In the genomic region with DNA sequence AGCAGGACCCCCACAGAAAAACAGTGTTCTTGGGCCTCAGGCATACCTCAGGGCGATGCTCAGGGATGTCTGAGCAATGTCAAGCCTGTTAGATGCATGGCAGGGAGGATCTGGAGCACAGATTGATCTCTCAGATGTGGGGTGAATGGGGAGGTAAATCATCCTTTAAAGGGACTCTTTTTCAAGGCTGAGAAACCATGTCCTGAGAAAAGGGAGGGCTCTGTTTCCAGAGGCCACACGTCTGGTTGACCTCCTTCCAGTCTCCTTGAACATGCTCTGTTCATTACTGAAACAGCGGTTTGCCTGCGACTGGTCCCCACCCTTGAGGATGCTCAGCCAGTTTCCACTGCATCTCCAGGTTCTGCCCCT, we compare ENCODE assay signal across 13 cellular contexts.
DNase-seq lines count a peak whose midpoint lies in the region; ATAC-seq and TF ChIP-seq lines count a peak whose summit lies in the region.
"Had no signal": no experiment of that assay in that cellular context is flagged by ENCODE, and none has a peak within 500 bp of the region (broad histone marks: within the 10 kb centered on the region; RNA-seq: fewer than 3 reads in every experiment).

No MANE protein-coding gene starts in this region.

- H3K18ac ChIP-seq in trophoblast cell (ENCODE audit: low read length): no peak overlapping the region

- peak overlapping the region in 10 of 11 experiments; percentile 38 to 81 (median 71); a peak in 18 of 22 replicates for H3K9ac ChIP-seq in BLaER1 treated with 17β-estradiol and CSF1 and Interleukin-3, amounts not matched to agents 10 nM and 100 nM
- no peak overlapping the region for H3K9ac ChIP-seq in PC-3 (ENCODE audit: low read length)
- H3K9ac ChIP-seq in fibroblast of lung (ENCODE audit: insufficient read depth, low read length): no peak overlapping the region
- H3K9ac ChIP-seq in trophoblast cell (ENCODE audit: low read length): no peak overlapping the region

- CTCF ChIA-PET in PC-3 (lab: Charles Lee): no interaction called here

- no peaks in the 10 kb centered on the region for H3K9me2 ChIP-seq in PC-3 (replicated peaks; ENCODE audit: low read length)

- no peak overlapping the region for H3K4ac ChIP-seq in trophoblast cell (ENCODE audit: low read depth, low read length)

- H4K8ac ChIP-seq in trophoblast cell (ENCODE audit: low read depth, low read length): peak overlapping the region; percentile 8

- H3K14ac ChIP-seq in trophoblast cell (ENCODE audit: low read length): no peak overlapping the region

- peak overlapping the region; percentile 73 to 95 (median 87) for H3K4me2 ChIP-seq in BLaER1 treated with 17β-estradiol and CSF1 and Interleukin-3, amounts not matched to agents 10 nM and 100 nM
- no peak overlapping the region for H3K4me2 ChIP-seq in PC-3 (ENCODE audit: low read length)
- H3K4me2 ChIP-seq in fibroblast of lung (ENCODE audit: extremely low read depth, insufficient read depth, low read length): no peak overlapping the region
- no peak overlapping the region for H3K4me2 ChIP-seq in trophoblast cell (ENCODE audit: low read length)

- no peak overlapping the region for H4K91ac ChIP-seq in trophoblast cell (ENCODE audit: low read depth, low read length)

- peak overlapping the region in 1 of 10 experiments; percentile 31; a peak in 1 of 20 replicates for H3K4me3 ChIP-seq in BLaER1 treated with 17β-estradiol and CSF1 and Interleukin-3, amounts not matched to agents 10 nM and 100 nM
- no peak overlapping the region for H3K4me3 ChIP-seq in PC-3 (ENCODE audit: low read length)
- no peak overlapping the region for H3K4me3 ChIP-seq in fibroblast of lung (replicated peaks in 1 of 4; ENCODE audit: control extremely low read depth in 1 of 4, insufficient read depth in 1 of 4, low read depth in 3 of 4, low read length in 4 of 4)
- no peak overlapping the region for H3K4me3 ChIP-seq in trophoblast cell (ENCODE audit: low read depth, low read length)

- H2AFZ ChIP-seq in PC-3 (ENCODE audit: low read length) (no peak overlapping the region), fibroblast of lung (ENCODE audit: low read length) (no peak overlapping the region), trophoblast cell (ENCODE audit: insufficient read depth, low read length, poor library complexity) (no peak overlapping the region)

- TF ChIP-seq CTCF in PC-3 (conservative IDR thresholded peaks at IDR 0.05; ENCODE audit: low read depth, low read length) (no peak), fibroblast of lung (conservative IDR thresholded peaks at IDR 0.05 in 1 of 2, IDR thresholded peaks at IDR 0.05 in 1 of 2; ENCODE audit: low read depth in 1 of 2, low read length in 2 of 2) (no peak)

- no peaks in the 10 kb centered on the region for H3F3A ChIP-seq in PC-3 (ENCODE audit: low read length, unreplicated experiment)

- BruUV-seq in PC-3 (replicated peaks; lab: Mats Ljungman, UMichigan): no TSS peak

- H4K20me1 ChIP-seq in BLaER1 treated with 17β-estradiol and CSF1 and Interleukin-3, amounts not matched to agents 10 nM and 100 nM: peaks cover 0 to 8% (median 0%) of the 10 kb centered on the region in 11 experiments; a peak in 1 of 22 replicates
- H4K20me1 ChIP-seq in PC-3 (ENCODE audit: low read length) (no peaks in the 10 kb centered on the region), fibroblast of lung (ENCODE audit: control insufficient read depth, extremely low read depth, insufficient read depth, low read length) (no peaks in the 10 kb centered on the region)

- H2BK12ac ChIP-seq in trophoblast cell (ENCODE audit: low read length): peak overlapping the region; percentile 25

- DNase-seq in PC-3 (no peak), fibroblast of lung (ENCODE audit: low read depth in 2 of 2) (no peak), trophoblast cell (no peak), nucleus accumbens (lab: John Stamatoyannopoulos, UW) (no peak)
- DNase-seq: activated gamma-delta T cell treated with Interleukin-2 at 50 U/mL for 16 hours; NCI-H2081 treated with DMSO at 0.1 percent for 48 hours; stimulated activated CD4-positive, alpha-beta T cell treated with anti-CD3 and anti-CD28 coated beads, Interleukin-4, amount 100 ng/mL, for 1 hour; stimulated activated naive B cell treated with anti-CD40 and anti-IgM and Interleukin-4, amounts not matched to agents 10 μg/mL and 1 μg/mL and 100 μg/mL, for 72 hours had no signal

- H2AK5ac ChIP-seq in trophoblast cell (ENCODE audit: low read length): no peak overlapping the region

- peaks cover 8% of the 10 kb centered on the region for H3K79me1 ChIP-seq in trophoblast cell (ENCODE audit: low read length)

- H3K27me3 ChIP-seq in BLaER1 treated with 17β-estradiol and CSF1 and Interleukin-3, amounts not matched to agents 10 nM and 100 nM: no peaks in the 10 kb centered on the region
- H3K27me3 ChIP-seq in PC-3 (ENCODE audit: low read length) (no peaks in the 10 kb centered on the region), fibroblast of lung (ENCODE audit: control insufficient read depth, insufficient read depth, low read length) (no peaks in the 10 kb centered on the region), trophoblast cell (ENCODE audit: insufficient read depth, low read length) (no peaks in the 10 kb centered on the region)

- no peak overlapping the region for H3K23ac ChIP-seq in trophoblast cell (ENCODE audit: low read length)

- peaks cover 62 to 90% (median 85%) of the 10 kb centered on the region in 10 experiments for H3K4me1 ChIP-seq in BLaER1 treated with 17β-estradiol and CSF1 and Interleukin-3, amounts not matched to agents 10 nM and 100 nM
- H3K4me1 ChIP-seq in PC-3 (ENCODE audit: insufficient read depth, low read length): peaks cover 33% of the 10 kb centered on the region
- peaks cover 34% of the 10 kb centered on the region for H3K4me1 ChIP-seq in fibroblast of lung (ENCODE audit: control insufficient read depth, extremely low read depth, insufficient read depth, low read length)
- peaks cover 13 to 19% of the 10 kb centered on the region in 2 experiments for H3K4me1 ChIP-seq in trophoblast cell (ENCODE audit: control insufficient read depth in 1 of 2, insufficient read depth in 2 of 2, low read length in 2 of 2)

- peaks cover 0 to 13% (median 10%) of the 10 kb centered on the region in 11 experiments; a peak in 9 of 22 replicates for H3K36me3 ChIP-seq in BLaER1 treated with 17β-estradiol and CSF1 and Interleukin-3, amounts not matched to agents 10 nM and 100 nM
- H3K36me3 ChIP-seq in PC-3 (ENCODE audit: low read depth, low read length) (no peaks in the 10 kb centered on the region), fibroblast of lung (ENCODE audit: control insufficient read depth, insufficient read depth, low read length) (no peaks in the 10 kb centered on the region), trophoblast cell (ENCODE audit: control insufficient read depth in 1 of 2, insufficient read depth in 2 of 2, low read length in 2 of 2) (no peaks in the 10 kb centered on the region)

- H3K79me2 ChIP-seq in PC-3 (ENCODE audit: low read length) (0 out of 2 replicates have a peak, but pooled peaks cover 5% of the 10 kb centered on the region), fibroblast of lung (ENCODE audit: control insufficient read depth, insufficient read depth, low read length) (no peaks in the 10 kb centered on the region), trophoblast cell (ENCODE audit: control insufficient read depth, insufficient read depth, low read length, poor library complexity) (no peaks in the 10 kb centered on the region)

- intact Hi-C loops in PC-3 (cut with micrococcal nuclease): no loop called here

- H4K12ac ChIP-seq in trophoblast cell (ENCODE audit: low read depth, low read length): no peak overlapping the region

- ATAC-seq in PC-3: no peak
- no peak for ATAC-seq in HG03469 (IDR thresholded peaks at IDR 0.05; ENCODE audit: unreplicated experiment)
- no peak for ATAC-seq in GM21526 (IDR thresholded peaks at IDR 0.05; ENCODE audit: low FRiP score, unreplicated experiment)
- no peak for ATAC-seq in HG03159 (IDR thresholded peaks at IDR 0.05; ENCODE audit: unreplicated experiment)
- ATAC-seq: stimulated activated naive B cell treated with anti-CD40 and anti-IgM and Interleukin-4, amounts not matched to agents 10 μg/mL and 1 μg/mL and 100 μg/mL, for 72 hours had no signal

- peak overlapping the region; percentile 1 for H2BK120ac ChIP-seq in trophoblast cell (ENCODE audit: insufficient read depth, low read length, poor library complexity)

- H3K27ac ChIP-seq in BLaER1 treated with 17β-estradiol and CSF1 and Interleukin-3, amounts not matched to agents 10 nM and 100 nM: peak overlapping the region; percentile 57 to 95 (median 92); a peak in 21 of 22 replicates
- H3K27ac ChIP-seq in PC-3 (ENCODE audit: low read length): peak overlapping the region; percentile 41; the same call in 1 of the 2 replicates
- peak overlapping the region; percentile 85 for H3K27ac ChIP-seq in fibroblast of lung (ENCODE audit: insufficient read depth, low read length)
- H3K27ac ChIP-seq in trophoblast cell (ENCODE audit: low read depth, low read length): no peak overlapping the region
- H3K27ac ChIP-seq: epithelial cell of prostate had no signal

- no CpG with 5 or more reads among the region's 4 CpGs for WGBS in trophoblast cell (ENCODE audit: extremely low coverage, insufficient coverage, insufficient read length)

- H3K9me3 ChIP-seq in BLaER1 treated with 17β-estradiol and CSF1 and Interleukin-3, amounts not matched to agents 10 nM and 100 nM (replicated peaks in 1 of 11): peaks cover 11 to 15% (median 14%) of the 10 kb centered on the region in 11 experiments; a peak in 20 of 22 replicates
- no peaks in the 10 kb centered on the region for H3K9me3 ChIP-seq in PC-3 (ENCODE audit: low read length)
- no peaks in the 10 kb centered on the region for H3K9me3 ChIP-seq in fibroblast of lung (ENCODE audit: control insufficient read depth, insufficient read depth, low read depth, low read length)
- no peaks in the 10 kb centered on the region for H3K9me3 ChIP-seq in trophoblast cell (ENCODE audit: insufficient read depth, low read depth, low read length)

- no peak overlapping the region for H2BK5ac ChIP-seq in trophoblast cell (ENCODE audit: low read depth, low read length, poor library complexity)

- POLR2A ChIA-PET in PC-3 (lab: Charles Lee; ENCODE audit: unreplicated experiment): no interaction called here

Comparison
In these comparisons a context has a peak if more than half of its experiments do, and no peak if none do; other contexts are left out.
1. H3K4me2 ChIP-seq: peak in BLaER1 treated with 17β-estradiol and CSF1 and Interleukin-3, amounts not matched to agents 10 nM and 100 nM (11 of 11); none in PC-3 (single experiment), fibroblast of lung (single experiment) and trophoblast cell (single experiment).
2. H3K9ac ChIP-seq: peak in BLaER1 treated with 17β-estradiol and CSF1 and Interleukin-3, amounts not matched to agents 10 nM and 100 nM (10 of 11); none in PC-3 (single experiment), fibroblast of lung (single experiment) and trophoblast cell (single experiment).